In genomic region chr3:10340046-10340445, GRCh38 we compare ENCODE assay signal across 32 cellular contexts. TPM values are rescaled to one million over a fixed set of nuclear protein-coding genes. Genes with fewer than 3 reads are reported as not detected.
"Had no signal": no experiment of that assay in that cellular context is flagged by ENCODE, and none has a peak within 500 bp of the region (broad histone marks: within the 10 kb centered on the region; RNA-seq: fewer than 3 reads in every experiment).

No MANE protein-coding gene starts in this region.

- DNase-seq: activated CD4-positive, alpha-beta memory T cell treated with anti-CD3 and anti-CD28 coated beads for 36 hours; activated CD4-positive, alpha-beta T cell treated with anti-CD3 and anti-CD28 coated beads, Interleukin-2, amount 10 ng/mL, durations not matched to agents 7 days and 5 days; activated CD4-positive, CD25-positive, alpha-beta regulatory T cell; activated CD8-positive, alpha-beta memory T cell treated with anti-CD3 and anti-CD28 coated beads, Interleukin-2, amount 50 U/mL, for 4 hours; activated effector memory CD4-positive, alpha-beta T cell treated with Interleukin-2 at 50 U/mL for 16 hours; activated naive CD4-positive, alpha-beta T cell treated with anti-CD3 and anti-CD28 coated beads for 36 hours; activated T-cell treated with anti-CD3 and anti-CD28 coated beads, Interleukin-2, amount 50 U/mL, for 1 hour; amygdala; brain microvascular endothelial cell; NCI-H1092; NCI-H1417; NCI-H1694; NCI-H2029; NCI-H2107; NCI-H2171 treated with DMSO at 0.1 percent for 48 hours; NCI-H226; NCI-H526; NCI-H774; NK-92 treated with Interleukin-12 subunit alpha and Interleukin-12 subunit beta, amount 100 ng/mL, for 24 hours; Peyer's patch; SHP77; T-helper 2 cell; T1000 had no signal

- H3K4me3 Mint-ChIP-seq: activated CD4-positive, alpha-beta memory T cell treated with anti-CD3 and anti-CD28 coated beads for 36 hours; activated CD4-positive, alpha-beta T cell treated with anti-CD3 and anti-CD28 coated beads, Interleukin-2, amount 10 ng/mL, durations not matched to agents 7 days and 5 days; activated naive CD4-positive, alpha-beta T cell treated with anti-CD3 and anti-CD28 coated beads for 36 hours; activated naive CD8-positive, alpha-beta T cell; IgD-negative memory B cell had no signal

- H3K27me3 Mint-ChIP-seq: activated CD4-positive, alpha-beta T cell treated with anti-CD3 and anti-CD28 coated beads, Interleukin-2, amount 10 ng/mL, durations not matched to agents 7 days and 5 days; activated naive CD8-positive, alpha-beta T cell had no signal

- H3K27ac ChIP-seq: brain microvascular endothelial cell, cardiac muscle cell, KMS-11, Peyer's patch, RWPE1, SJSA1, VCaP had no signal

- H3K36me3 ChIP-seq: brain microvascular endothelial cell, cardiac muscle cell, Peyer's patch, SJSA1 had no signal

- H3K9me3 ChIP-seq: Peyer's patch, SJSA1 had no signal

- H3K27ac Mint-ChIP-seq: activated CD4-positive, alpha-beta memory T cell treated with anti-CD3 and anti-CD28 coated beads for 36 hours; activated CD4-positive, alpha-beta T cell treated with anti-CD3 and anti-CD28 coated beads, Interleukin-2, amount 10 ng/mL, durations not matched to agents 7 days and 5 days; activated naive CD4-positive, alpha-beta T cell treated with anti-CD3 and anti-CD28 coated beads for 36 hours; activated naive CD8-positive, alpha-beta T cell had no signal

- H3K27me3 ChIP-seq: brain microvascular endothelial cell, cardiac muscle cell, Peyer's patch, SJSA1 had no signal

- H3K9me3 Mint-ChIP-seq: activated CD4-positive, alpha-beta memory T cell treated with anti-CD3 and anti-CD28 coated beads for 36 hours; activated CD4-positive, alpha-beta T cell treated with anti-CD3 and anti-CD28 coated beads, Interleukin-2, amount 10 ng/mL, durations not matched to agents 7 days and 5 days; activated naive CD4-positive, alpha-beta T cell treated with anti-CD3 and anti-CD28 coated beads for 36 hours; IgD-negative memory B cell had no signal

- H3K36me3 Mint-ChIP-seq: activated CD4-positive, alpha-beta memory T cell treated with anti-CD3 and anti-CD28 coated beads for 36 hours; activated naive CD8-positive, alpha-beta T cell; IgD-negative memory B cell had no signal

- H3K4me1 ChIP-seq: Peyer's patch, SJSA1 had no signal

- H3K4me3 ChIP-seq: cardiac muscle cell, Peyer's patch, SJSA1 had no signal

RNA-seq across cellular contexts. Expression of gene GHRL, which starts 47.3 kb away (rescaled TPM):
- total RNA-seq: activated naive CD4-positive, alpha-beta T cell treated with anti-CD3 and anti-CD28 coated beads for 36 hours; MCF 10A; NCI-H460 had no signal
